Comparison of ENCODE assay signal across 1 cellular context in the genomic region with DNA sequence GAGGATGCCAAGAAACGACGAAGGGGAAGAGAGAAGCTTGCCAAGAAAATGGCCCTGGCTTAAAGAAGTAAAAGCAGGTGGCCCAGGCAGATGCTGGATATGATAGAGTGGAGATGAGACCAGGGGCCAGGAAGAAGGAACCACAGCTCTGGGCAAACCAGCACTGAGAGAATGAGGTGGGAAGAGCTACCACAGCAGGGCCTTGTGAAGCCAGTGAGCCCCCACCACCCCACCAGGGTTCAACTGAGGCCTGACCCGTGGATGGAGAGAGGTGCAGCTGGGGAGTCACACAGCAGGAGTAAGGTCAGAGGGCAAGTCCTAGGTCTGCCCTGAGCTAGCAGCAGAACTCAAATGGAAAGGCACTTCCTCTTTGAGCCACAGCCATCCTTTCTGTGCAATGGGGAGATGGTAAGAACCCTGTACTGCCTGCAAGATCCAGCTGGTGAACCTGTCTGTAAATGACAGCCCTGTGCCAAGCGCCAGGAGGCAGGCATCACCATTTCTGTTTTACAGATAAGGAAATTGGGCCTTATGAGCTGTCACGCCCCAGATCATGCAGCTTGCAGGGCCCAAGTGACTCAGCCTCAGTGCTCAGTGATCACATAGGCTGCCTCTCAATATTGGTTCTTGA.
TF ChIP-seq lines count a peak whose summit lies in the region.

No MANE protein-coding gene starts in this region.

TF ChIP-seq in K562, 482 proteins besides CTCF, POLR2A, EP300 and RAD21 (continued from another document and continues in another):
- TF ChIP-seq KLF13 (tag; IDR thresholded peaks at IDR 0.05; ENCODE audit: borderline replicate concordance, low read depth) (0 out of 2 replicates have a peak, but pooled peaks have one; percentile 18), ZFX (CRISPR knock-in tag; IDR thresholded peaks at IDR 0.05) (peak; percentile 47), U2AF1 (optimal IDR thresholded peaks at IDR 0.05; ENCODE audit: low read depth, low read length) (no peak), ZNF253 (CRISPR knock-in tag; conservative IDR thresholded peaks at IDR 0.05) (no peak), ZSCAN32 (CRISPR knock-in tag; IDR thresholded peaks at IDR 0.05) (no peak), ETV5 (CRISPR knock-in tag; IDR thresholded peaks at IDR 0.05; ENCODE audit: low read depth) (peak; percentile 59; the same call in 1 of the 2 replicates), HNRNPL (IDR thresholded peaks at IDR 0.05; ENCODE audit: low read depth, low read length) (no peak), SRSF3 (IDR thresholded peaks at IDR 0.05; ENCODE audit: insufficient read depth, low read length) (no peak), SPI1 (IDR thresholded peaks at IDR 0.05; ENCODE audit: borderline replicate concordance, low read depth, low read length) (peak; percentile 98), PCBP2 (IDR thresholded peaks at IDR 0.05; ENCODE audit: low read depth, low read length, poor library complexity, severe bottlenecking) (no peak), SETDB1 (IDR thresholded peaks at IDR 0.05; ENCODE audit: low read length) (no peak), KAT7 (CRISPR knock-in tag; IDR thresholded peaks at IDR 0.05; ENCODE audit: borderline replicate concordance) (no peak), RUNX1 (IDR thresholded peaks at IDR 0.05; ENCODE audit: low read depth) (no peak), HLTF (IDR thresholded peaks at IDR 0.05) (no peak), ZNF431 (CRISPR knock-in tag; IDR thresholded peaks at IDR 0.05) (no peak), JUN (IDR thresholded peaks at IDR 0.05; ENCODE audit: borderline replicate concordance, low read depth, low read length) (no peak), JUN (CRISPR knock-in tag; IDR thresholded peaks at IDR 0.05; ENCODE audit: borderline replicate concordance) (no peak), CREM (IDR thresholded peaks at IDR 0.05; ENCODE audit: low read depth) (no peak), ZNF23 (CRISPR knock-in tag; IDR thresholded peaks at IDR 0.05) (no peak), HDAC6 (IDR thresholded peaks at IDR 0.05; ENCODE audit: low read depth, low read length) (no peak), SOX6 (IDR thresholded peaks at IDR 0.05) (no peak), ZBTB8A (IDR thresholded peaks at IDR 0.05; ENCODE audit: partially characterized antibody) (no peak), TBP (optimal IDR thresholded peaks at IDR 0.05; ENCODE audit: low read depth, low read length) (no peak), ZNF282 (CRISPR knock-in tag; IDR thresholded peaks at IDR 0.05) (no peak), ZC3H11A (IDR thresholded peaks at IDR 0.05; ENCODE audit: low read depth, low read length) (no peak), ZBTB17 (CRISPR knock-in tag; IDR thresholded peaks at IDR 0.05) (peak; percentile 47; the same call in 1 of the 2 replicates), SMAD4 (CRISPR knock-in tag; conservative IDR thresholded peaks at IDR 0.05) (peak; percentile 48; the same call in 1 of the 2 replicates), MAFG (tag; conservative IDR thresholded peaks at IDR 0.05) (no peak), ZZZ3 (IDR thresholded peaks at IDR 0.05) (no peak), ZC3H8 (IDR thresholded peaks at IDR 0.05) (no peak), ZNF133 (CRISPR knock-in tag; IDR thresholded peaks at IDR 0.05) (no peak), IFI16 (CRISPR knock-in tag; IDR thresholded peaks at IDR 0.05) (no peak), BCOR (IDR thresholded peaks at IDR 0.05) (peak; percentile 89), IRF2 (CRISPR knock-in tag; IDR thresholded peaks at IDR 0.05) (no peak), ARNT (IDR thresholded peaks at IDR 0.05) (no peak), ILK (tag; IDR thresholded peaks at IDR 0.05; ENCODE audit: borderline replicate concordance, low read depth) (no peak), ZNF239 (CRISPR knock-in tag; IDR thresholded peaks at IDR 0.05) (no peak; the same call in 1 of the 2 replicates)
- TF ChIP-seq, protein P1, sequence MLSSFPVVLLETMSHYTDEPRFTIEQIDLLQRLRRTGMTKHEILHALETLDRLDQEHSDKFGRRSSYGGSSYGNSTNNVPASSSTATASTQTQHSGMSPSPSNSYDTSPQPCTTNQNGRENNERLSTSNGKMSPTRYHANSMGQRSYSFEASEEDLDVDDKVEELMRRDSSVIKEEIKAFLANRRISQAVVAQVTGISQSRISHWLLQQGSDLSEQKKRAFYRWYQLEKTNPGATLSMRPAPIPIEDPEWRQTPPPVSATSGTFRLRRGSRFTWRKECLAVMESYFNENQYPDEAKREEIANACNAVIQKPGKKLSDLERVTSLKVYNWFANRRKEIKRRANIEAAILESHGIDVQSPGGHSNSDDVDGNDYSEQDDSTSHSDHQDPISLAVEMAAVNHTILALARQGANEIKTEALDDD (IDR thresholded peaks at IDR 0.05): no peak
- TF ChIP-seq, protein P2, sequence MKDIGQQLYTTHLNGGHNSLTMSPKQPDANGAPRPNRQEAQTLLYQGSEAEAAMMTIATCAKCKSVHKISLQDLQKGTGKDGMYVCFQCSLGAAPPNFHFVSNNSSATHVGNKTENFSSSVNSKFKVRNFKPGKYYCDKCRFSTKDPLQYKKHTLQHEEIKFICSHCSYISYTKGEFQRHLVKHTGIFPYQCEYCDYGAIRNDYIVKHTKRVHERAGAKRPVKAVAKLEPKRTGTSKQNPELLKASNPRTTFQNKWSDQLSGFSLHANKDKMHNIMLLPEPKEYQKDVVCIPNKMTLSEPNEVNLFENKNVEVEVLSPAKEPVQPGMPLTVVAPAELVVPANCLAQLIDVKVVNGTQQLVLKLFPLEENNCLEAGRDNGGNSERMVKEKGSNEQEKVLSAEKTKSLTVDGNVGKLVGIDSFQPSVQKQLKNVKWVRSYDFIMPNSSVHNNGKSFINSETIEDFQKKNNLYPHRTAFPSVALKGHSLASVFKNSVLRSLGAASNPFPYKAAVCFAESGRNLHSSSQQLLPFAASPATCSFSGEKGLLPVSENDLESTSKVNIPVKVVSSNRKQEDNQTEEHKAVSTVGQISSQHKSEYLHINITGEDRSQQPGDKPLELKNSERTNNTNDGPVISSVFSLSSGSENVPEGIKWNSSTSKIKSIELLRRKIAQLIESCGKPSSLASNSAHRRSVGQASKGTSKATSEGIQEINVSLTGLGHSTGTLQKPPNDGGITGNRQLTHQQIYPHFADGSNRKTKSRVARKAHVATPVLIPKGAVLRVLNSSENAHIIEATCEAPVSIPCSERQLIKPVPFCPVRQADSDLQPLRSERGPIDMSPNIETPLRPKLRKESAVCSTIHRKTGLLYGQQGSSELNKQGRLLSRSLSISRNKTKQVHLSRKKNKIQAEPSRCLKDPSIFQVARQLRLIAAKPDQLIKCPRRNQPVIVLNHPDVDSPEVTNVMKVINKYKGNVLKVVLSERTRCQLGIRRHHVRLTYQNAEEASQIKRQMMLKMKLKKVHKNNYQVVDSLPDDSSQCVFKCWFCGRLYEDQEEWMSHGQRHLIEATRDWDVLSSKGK (CRISPR knock-in tag; IDR thresholded peaks at IDR 0.05): no peak
- TF ChIP-seq, protein P3, sequence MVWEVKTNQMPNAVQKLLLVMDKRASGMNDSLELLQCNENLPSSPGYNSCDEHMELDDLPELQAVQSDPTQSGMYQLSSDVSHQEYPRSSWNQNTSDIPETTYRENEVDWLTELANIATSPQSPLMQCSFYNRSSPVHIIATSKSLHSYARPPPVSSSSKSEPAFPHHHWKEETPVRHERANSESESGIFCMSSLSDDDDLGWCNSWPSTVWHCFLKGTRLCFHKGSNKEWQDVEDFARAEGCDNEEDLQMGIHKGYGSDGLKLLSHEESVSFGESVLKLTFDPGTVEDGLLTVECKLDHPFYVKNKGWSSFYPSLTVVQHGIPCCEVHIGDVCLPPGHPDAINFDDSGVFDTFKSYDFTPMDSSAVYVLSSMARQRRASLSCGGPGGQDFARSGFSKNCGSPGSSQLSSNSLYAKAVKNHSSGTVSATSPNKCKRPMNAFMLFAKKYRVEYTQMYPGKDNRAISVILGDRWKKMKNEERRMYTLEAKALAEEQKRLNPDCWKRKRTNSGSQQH (CRISPR knock-in tag; IDR thresholded peaks at IDR 0.05): no peak
- TF ChIP-seq, protein P4, sequence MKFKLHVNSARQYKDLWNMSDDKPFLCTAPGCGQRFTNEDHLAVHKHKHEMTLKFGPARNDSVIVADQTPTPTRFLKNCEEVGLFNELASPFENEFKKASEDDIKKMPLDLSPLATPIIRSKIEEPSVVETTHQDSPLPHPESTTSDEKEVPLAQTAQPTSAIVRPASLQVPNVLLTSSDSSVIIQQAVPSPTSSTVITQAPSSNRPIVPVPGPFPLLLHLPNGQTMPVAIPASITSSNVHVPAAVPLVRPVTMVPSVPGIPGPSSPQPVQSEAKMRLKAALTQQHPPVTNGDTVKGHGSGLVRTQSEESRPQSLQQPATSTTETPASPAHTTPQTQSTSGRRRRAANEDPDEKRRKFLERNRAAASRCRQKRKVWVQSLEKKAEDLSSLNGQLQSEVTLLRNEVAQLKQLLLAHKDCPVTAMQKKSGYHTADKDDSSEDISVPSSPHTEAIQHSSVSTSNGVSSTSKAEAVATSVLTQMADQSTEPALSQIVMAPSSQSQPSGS (CRISPR knock-in tag; IDR thresholded peaks at IDR 0.05): no peak
- TF ChIP-seq, protein P5, sequence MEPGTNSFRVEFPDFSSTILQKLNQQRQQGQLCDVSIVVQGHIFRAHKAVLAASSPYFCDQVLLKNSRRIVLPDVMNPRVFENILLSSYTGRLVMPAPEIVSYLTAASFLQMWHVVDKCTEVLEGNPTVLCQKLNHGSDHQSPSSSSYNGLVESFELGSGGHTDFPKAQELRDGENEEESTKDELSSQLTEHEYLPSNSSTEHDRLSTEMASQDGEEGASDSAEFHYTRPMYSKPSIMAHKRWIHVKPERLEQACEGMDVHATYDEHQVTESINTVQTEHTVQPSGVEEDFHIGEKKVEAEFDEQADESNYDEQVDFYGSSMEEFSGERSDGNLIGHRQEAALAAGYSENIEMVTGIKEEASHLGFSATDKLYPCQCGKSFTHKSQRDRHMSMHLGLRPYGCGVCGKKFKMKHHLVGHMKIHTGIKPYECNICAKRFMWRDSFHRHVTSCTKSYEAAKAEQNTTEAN (CRISPR knock-in tag; IDR thresholded peaks at IDR 0.05): no peak
- TF ChIP-seq, protein P6, sequence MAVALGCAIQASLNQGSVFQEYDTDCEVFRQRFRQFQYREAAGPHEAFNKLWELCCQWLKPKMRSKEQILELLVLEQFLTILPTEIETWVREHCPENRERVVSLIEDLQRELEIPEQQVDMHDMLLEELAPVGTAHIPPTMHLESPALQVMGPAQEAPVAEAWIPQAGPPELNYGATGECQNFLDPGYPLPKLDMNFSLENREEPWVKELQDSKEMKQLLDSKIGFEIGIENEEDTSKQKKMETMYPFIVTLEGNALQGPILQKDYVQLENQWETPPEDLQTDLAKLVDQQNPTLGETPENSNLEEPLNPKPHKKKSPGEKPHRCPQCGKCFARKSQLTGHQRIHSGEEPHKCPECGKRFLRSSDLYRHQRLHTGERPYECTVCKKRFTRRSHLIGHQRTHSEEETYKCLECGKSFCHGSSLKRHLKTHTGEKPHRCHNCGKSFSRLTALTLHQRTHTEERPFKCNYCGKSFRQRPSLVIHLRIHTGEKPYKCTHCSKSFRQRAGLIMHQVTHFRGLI (CRISPR knock-in tag; IDR thresholded peaks at IDR 0.05): no peak; the same call in 1 of the 2 replicates
- TF ChIP-seq, protein P7, sequence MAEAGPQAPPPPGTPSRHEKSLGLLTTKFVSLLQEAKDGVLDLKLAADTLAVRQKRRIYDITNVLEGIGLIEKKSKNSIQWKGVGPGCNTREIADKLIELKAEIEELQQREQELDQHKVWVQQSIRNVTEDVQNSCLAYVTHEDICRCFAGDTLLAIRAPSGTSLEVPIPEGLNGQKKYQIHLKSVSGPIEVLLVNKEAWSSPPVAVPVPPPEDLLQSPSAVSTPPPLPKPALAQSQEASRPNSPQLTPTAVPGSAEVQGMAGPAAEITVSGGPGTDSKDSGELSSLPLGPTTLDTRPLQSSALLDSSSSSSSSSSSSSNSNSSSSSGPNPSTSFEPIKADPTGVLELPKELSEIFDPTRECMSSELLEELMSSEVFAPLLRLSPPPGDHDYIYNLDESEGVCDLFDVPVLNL (CRISPR knock-in tag; IDR thresholded peaks at IDR 0.05; ENCODE audit: low read depth): no peak
- TF ChIP-seq, protein P8, sequence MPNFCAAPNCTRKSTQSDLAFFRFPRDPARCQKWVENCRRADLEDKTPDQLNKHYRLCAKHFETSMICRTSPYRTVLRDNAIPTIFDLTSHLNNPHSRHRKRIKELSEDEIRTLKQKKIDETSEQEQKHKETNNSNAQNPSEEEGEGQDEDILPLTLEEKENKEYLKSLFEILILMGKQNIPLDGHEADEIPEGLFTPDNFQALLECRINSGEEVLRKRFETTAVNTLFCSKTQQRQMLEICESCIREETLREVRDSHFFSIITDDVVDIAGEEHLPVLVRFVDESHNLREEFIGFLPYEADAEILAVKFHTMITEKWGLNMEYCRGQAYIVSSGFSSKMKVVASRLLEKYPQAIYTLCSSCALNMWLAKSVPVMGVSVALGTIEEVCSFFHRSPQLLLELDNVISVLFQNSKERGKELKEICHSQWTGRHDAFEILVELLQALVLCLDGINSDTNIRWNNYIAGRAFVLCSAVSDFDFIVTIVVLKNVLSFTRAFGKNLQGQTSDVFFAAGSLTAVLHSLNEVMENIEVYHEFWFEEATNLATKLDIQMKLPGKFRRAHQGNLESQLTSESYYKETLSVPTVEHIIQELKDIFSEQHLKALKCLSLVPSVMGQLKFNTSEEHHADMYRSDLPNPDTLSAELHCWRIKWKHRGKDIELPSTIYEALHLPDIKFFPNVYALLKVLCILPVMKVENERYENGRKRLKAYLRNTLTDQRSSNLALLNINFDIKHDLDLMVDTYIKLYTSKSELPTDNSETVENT (CRISPR knock-in tag; IDR thresholded peaks at IDR 0.05): 0 out of 2 replicates have a peak, but pooled peaks have one; percentile 16
- TF ChIP-seq, protein P9, sequence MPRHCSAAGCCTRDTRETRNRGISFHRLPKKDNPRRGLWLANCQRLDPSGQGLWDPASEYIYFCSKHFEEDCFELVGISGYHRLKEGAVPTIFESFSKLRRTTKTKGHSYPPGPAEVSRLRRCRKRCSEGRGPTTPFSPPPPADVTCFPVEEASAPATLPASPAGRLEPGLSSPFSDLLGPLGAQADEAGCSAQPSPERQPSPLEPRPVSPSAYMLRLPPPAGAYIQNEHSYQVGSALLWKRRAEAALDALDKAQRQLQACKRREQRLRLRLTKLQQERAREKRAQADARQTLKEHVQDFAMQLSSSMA (CRISPR knock-in tag; IDR thresholded peaks at IDR 0.05): no peak
- TF ChIP-seq, protein P10, sequence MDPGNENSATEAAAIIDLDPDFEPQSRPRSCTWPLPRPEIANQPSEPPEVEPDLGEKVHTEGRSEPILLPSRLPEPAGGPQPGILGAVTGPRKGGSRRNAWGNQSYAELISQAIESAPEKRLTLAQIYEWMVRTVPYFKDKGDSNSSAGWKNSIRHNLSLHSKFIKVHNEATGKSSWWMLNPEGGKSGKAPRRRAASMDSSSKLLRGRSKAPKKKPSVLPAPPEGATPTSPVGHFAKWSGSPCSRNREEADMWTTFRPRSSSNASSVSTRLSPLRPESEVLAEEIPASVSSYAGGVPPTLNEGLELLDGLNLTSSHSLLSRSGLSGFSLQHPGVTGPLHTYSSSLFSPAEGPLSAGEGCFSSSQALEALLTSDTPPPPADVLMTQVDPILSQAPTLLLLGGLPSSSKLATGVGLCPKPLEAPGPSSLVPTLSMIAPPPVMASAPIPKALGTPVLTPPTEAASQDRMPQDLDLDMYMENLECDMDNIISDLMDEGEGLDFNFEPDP (CRISPR knock-in tag; IDR thresholded peaks at IDR 0.05): no peak
